25 cellular contexts compared by ENCODE assay signal in the genomic region with DNA sequence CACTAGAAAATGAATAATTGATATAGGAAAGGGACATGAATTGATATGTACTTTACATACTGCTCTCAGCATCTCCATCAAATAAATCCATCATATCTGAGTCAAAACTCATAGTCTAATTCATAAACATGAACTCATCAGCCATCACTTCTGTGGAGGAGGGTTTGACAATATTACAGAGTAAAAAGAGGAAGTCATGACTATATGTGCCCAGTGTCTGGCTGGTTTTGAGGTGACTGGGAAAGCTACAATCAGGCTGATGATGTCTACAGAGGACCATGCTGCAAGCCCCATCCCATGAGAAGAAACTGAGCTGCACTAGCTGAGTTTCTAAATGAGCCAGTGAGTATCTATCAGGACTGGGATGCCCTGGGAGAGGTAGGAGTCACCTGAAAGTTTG.
"Had no signal": no experiment of that assay in that cellular context is flagged by ENCODE, and none has a peak within 500 bp of the region (broad histone marks: within the 10 kb centered on the region; RNA-seq: fewer than 3 reads in every experiment).

No MANE protein-coding gene starts in this region.

- H3K9ac ChIP-seq: neural progenitor cell, parathyroid adenoma had no signal

- H3K27me3 ChIP-seq: neural progenitor cell, ovary, right lobe of liver, sigmoid colon, thyroid gland, tibial nerve, upper lobe of left lung, vagina had no signal

- ATAC-seq: psoas muscle; right cardiac atrium; right lobe of liver; stimulated activated effector memory CD8-positive, alpha-beta T cell treated with anti-CD3 and anti-CD28 coated beads, Interleukin-12 subunit alpha, Interleukin-12 subunit beta, amount 100 ng/mL, for 72 hours; stimulated activated naive B cell treated with anti-CD40 and anti-IgM and Interleukin-4, amounts not matched to agents 10 μg/mL and 1 μg/mL and 100 μg/mL, for 72 hours had no signal

- H3K79me2 ChIP-seq: parathyroid adenoma had no signal

- H3K4me2 ChIP-seq: neural progenitor cell had no signal

- DNase-seq: occipital lobe; ovary; posterior cingulate gyrus; psoas muscle; right cardiac atrium; right lobe of liver; sigmoid colon; small intestine; stimulated activated CD4-positive, alpha-beta T cell treated with anti-CD3 and anti-CD28 coated beads, Interleukin-15, amount 100 ng/mL, for 24 hours; stimulated activated CD4-positive, alpha-beta T cell treated with anti-CD3 and anti-CD28 coated beads, Interleukin-2, amount 100 ng/mL, for 24 hours; stimulated activated CD4-positive, alpha-beta T cell treated with anti-CD3 and anti-CD28 coated beads, Interleukin-2, amount 100 ng/mL, for 48 hours; stimulated activated CD4-positive, alpha-beta T cell treated with anti-CD3 and anti-CD28 coated beads, Interleukin-4, amount 100 ng/mL, for 24 hours; stimulated activated naive B cell treated with anti-CD40 and anti-IgM and Interleukin-4, amounts not matched to agents 10 μg/mL and 1 μg/mL and 100 μg/mL, for 72 hours; stimulated activated naive CD4-positive, alpha-beta T cell treated with Interleukin-2 at 50 U/mL for 16 hours; stomach; thyroid gland; trophoblast cell had no signal

- H3K4me3 ChIP-seq: neural progenitor cell, ovary, psoas muscle, right lobe of liver, sigmoid colon, stomach, thoracic aorta, thyroid gland, tibial nerve, upper lobe of left lung, vagina had no signal

- H3K4me1 ChIP-seq: neural progenitor cell, parathyroid adenoma, psoas muscle, right lobe of liver, stomach, tibial nerve, vagina had no signal

- H3K9me3 ChIP-seq: ovary, right lobe of liver, sigmoid colon, thoracic aorta, thyroid gland, vagina had no signal

- H3K36me3 ChIP-seq: neural progenitor cell, ovary, right lobe of liver, sigmoid colon, stomach, thoracic aorta, thyroid gland, tibial nerve, upper lobe of left lung, vagina had no signal

- FAIRE-seq: small intestine, urothelium cell line had no signal

- H2AFZ ChIP-seq: neural progenitor cell, parathyroid adenoma had no signal

- H3K27ac ChIP-seq: neural progenitor cell, ovary, parathyroid adenoma, psoas muscle, right lobe of liver, sigmoid colon, stomach, thoracic aorta, thyroid gland, tibial nerve, upper lobe of left lung, vagina had no signal
